8 cellular contexts compared by ENCODE assay signal in genomic region chr16:74296465-74297295, GRCh38. TPM values are rescaled to one million over a fixed set of nuclear protein-coding genes. Genes with fewer than 3 reads are reported as not detected.
DNase-seq lines count a peak whose midpoint lies in the region; ATAC-seq and TF ChIP-seq lines count a peak whose summit lies in the region.

Gene PSMD7 (plus strand): TSS chr16:74296814. CDS start chr16:74296915, 101 bp downstream.

- in situ Hi-C loops in astrocyte of the cerebellum (cut with HindIII; ENCODE audit: low sequenced_read_pairs): no loop called here

- H3K27ac ChIP-seq in rectal smooth muscle tissue (ENCODE audit: low read depth, low read length) (peak within 1 kb of the TSS; percentile 89), vagina (peak within 1 kb of the TSS; percentile 92)

- TF ChIP-seq CTCF in astrocyte of the cerebellum (IDR thresholded peaks at IDR 0.05; ENCODE audit: low read depth, low read length, missing control alignments) (no peak), vagina (IDR thresholded peaks at IDR 0.05) (no peak)

- H3K4me3 ChIP-seq in astrocyte of the cerebellum (ENCODE audit: low read depth, low read length) (peak within 1 kb of the TSS; percentile 97), rectal smooth muscle tissue (ENCODE audit: low read length) (peak within 1 kb of the TSS; percentile 99), vagina (peak within 1 kb of the TSS; percentile 78 to 93)

- peak; percentile 16 for DNase-seq in NCI-H2029 treated with DMSO at 0.1 percent for 48 hours (lab: John Stamatoyannopoulos, UW)
- DNase-seq in T-helper 9 cell: peak; percentile 83
- DNase-seq in astrocyte of the cerebellum (ENCODE audit: low read depth): peak; percentile 67
- DNase-seq in hepatic stellate cell (ENCODE audit: low spot score): peak; percentile 90
- peak in 1 of 2 donors; percentile 91 for DNase-seq in vagina (ENCODE audit: extremely low spot score in 2 of 2)

- peak; percentile 84 for ATAC-seq in GM18508 (IDR thresholded peaks at IDR 0.05; ENCODE audit: insufficient read depth, unreplicated experiment)
- ATAC-seq in HG02973 (IDR thresholded peaks at IDR 0.05; ENCODE audit: unreplicated experiment): peak; percentile 96

- peaks cover 2% of the 10 kb centered on the region for H3K36me3 ChIP-seq in rectal smooth muscle tissue (ENCODE audit: control insufficient read depth, insufficient read depth, low read length)
- H3K36me3 ChIP-seq in vagina: peaks cover 0 to 28% of the 10 kb centered on the region in 2 donors

- intact Hi-C loops in vagina (cut with DNase I): no loop called here

- no peaks in the 10 kb centered on the region for H3K9me3 ChIP-seq in vagina

- TF ChIP-seq POLR2A in vagina (IDR thresholded peaks at IDR 0.05): peak in 1 of 2 donors; percentile 76

- peaks cover 6% of the 10 kb centered on the region for H3K4me1 ChIP-seq in rectal smooth muscle tissue (ENCODE audit: control insufficient read depth, insufficient read depth, low read length)
- H3K4me1 ChIP-seq in vagina: peaks cover 32% of the 10 kb centered on the region

- no peaks in the 10 kb centered on the region for H3K27me3 ChIP-seq in rectal smooth muscle tissue (ENCODE audit: control insufficient read depth, insufficient read depth, low read length)
- no peaks in the 10 kb centered on the region for H3K27me3 ChIP-seq in vagina

- H3K9ac ChIP-seq in rectal smooth muscle tissue (ENCODE audit: low read length): peak within 1 kb of the TSS; percentile 98

RNA-seq across cellular contexts. Expression of gene PSMD7, which starts in this region (rescaled TPM):
- total RNA-seq in vagina: 74.4 TPM
